ENCODE assay signal across 2 cellular contexts in genomic region chr6:64729522-64729921, GRCh38.
TF ChIP-seq lines count a peak whose summit lies in the region.

No MANE protein-coding gene starts in this region.

TF ChIP-seq in HepG2, 621 proteins besides CTCF, POLR2A, EP300 and RAD21:
- peak; percentile 96 for TF ChIP-seq ZBTB40 (IDR thresholded peaks at IDR 0.05)
- no peak for TF ChIP-seq ZBTB40 (CRISPR knock-in tag; IDR thresholded peaks at IDR 0.05)
- TF ChIP-seq RAD51 (IDR thresholded peaks at IDR 0.05; ENCODE audit: borderline replicate concordance) = no peak

TF ChIP-seq in K562, 482 proteins besides CTCF, POLR2A, EP300 and RAD21 (continued from another document):
- TF ChIP-seq ZBTB40 (IDR thresholded peaks at IDR 0.05) (0 out of 2 replicates have a peak, but pooled peaks have one; percentile 13), ZBTB40 (CRISPR knock-in tag; IDR thresholded peaks at IDR 0.05) (no peak)
